Comparison of ENCODE assay signal across 17 cellular contexts in the genomic region with DNA sequence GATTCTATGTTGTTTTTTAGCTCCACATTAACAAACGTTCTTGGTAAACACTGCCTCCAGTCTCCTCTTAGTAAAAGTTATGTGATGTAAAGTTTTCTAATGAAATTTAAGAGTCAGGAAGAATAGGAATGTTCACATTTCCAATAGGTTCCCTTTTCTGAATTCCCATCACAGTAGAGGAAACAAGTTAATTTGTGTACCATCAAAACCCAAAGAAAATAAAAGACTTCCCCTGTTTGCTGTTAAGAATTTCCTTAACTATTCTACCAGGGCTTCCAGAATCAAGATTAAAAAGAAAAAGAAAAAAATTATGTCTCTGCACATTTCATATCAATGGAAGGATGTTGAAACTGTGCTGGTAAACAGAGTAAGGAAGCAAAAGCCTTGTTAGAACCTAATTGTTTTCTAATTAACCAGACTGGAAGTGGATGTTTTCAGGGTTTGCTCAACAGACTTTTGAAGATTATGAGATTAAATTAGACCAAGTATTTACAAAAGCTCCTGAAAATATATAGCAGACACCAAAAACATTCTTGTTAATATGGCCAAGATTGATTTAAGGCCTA. TPM values are rescaled to one million over a fixed set of nuclear protein-coding genes. Genes with fewer than 3 reads are reported as not detected.
DNase-seq lines count a peak whose midpoint lies in the region; ATAC-seq, FAIRE-seq and TF ChIP-seq lines count a peak whose summit lies in the region.
"Had no signal": no experiment of that assay in that cellular context is flagged by ENCODE, and none has a peak within 500 bp of the region (broad histone marks: within the 10 kb centered on the region; RNA-seq: fewer than 3 reads in every experiment).

No MANE protein-coding gene starts in this region.

- peak overlapping the region; percentile 86; the same call in 1 of the 2 replicates for H3K18ac ChIP-seq in IMR-90 (ENCODE audit: low read depth, low read length)

- no peak for TF ChIP-seq POLR2A in IMR-90 (IDR thresholded peaks at IDR 0.05; ENCODE audit: low read depth, low read length)

- in situ Hi-C loops in IMR-90 (cut with MboI; ENCODE audit: low sequenced_read_pairs): no loop called here

- H2BK20ac ChIP-seq in IMR-90 (ENCODE audit: low read depth, low read length): no peak overlapping the region

- CTCF ChIA-PET in IMR-90 (lab: Yijun Ruan, JAX): no interaction called here

- H2BK15ac ChIP-seq in IMR-90 (ENCODE audit: low read depth, low read length): no peak overlapping the region

- H3K4me1 ChIP-seq in IMR-90 (ENCODE audit: control insufficient read depth, insufficient read depth, low read length) (peaks cover 14% of the 10 kb centered on the region), smooth muscle cell (ENCODE audit: low read depth) (no peaks in the 10 kb centered on the region)

- no peaks in the 10 kb centered on the region for H3K79me1 ChIP-seq in IMR-90 (ENCODE audit: low read depth in 1 of 2, low read length in 2 of 2)

- no peaks in the 10 kb centered on the region for H3K79me2 ChIP-seq in smooth muscle cell (ENCODE audit: low read depth)

- H2BK120ac ChIP-seq in IMR-90 (ENCODE audit: low read depth, low read length): no peak overlapping the region

- H2AK9ac ChIP-seq in IMR-90 (replicated peaks; ENCODE audit: low read depth, low read length, poor library complexity): no peak overlapping the region

- no TSS peak for BruUV-seq in IMR-90 (replicated peaks; lab: Mats Ljungman, UMichigan)

- dilution Hi-C loops in IMR-90 (cut with HindIII; ENCODE audit: low sequenced_read_pairs, unreplicated experiment): no loop called here

- H3K36me3 ChIP-seq in IMR-90 (ENCODE audit: control insufficient read depth, insufficient read depth, low read length) (no peaks in the 10 kb centered on the region), smooth muscle cell (ENCODE audit: low read depth) (no peaks in the 10 kb centered on the region)
- H3K36me3 ChIP-seq: BE2C had no signal

- intact Hi-C loops in IMR-90 (cut with micrococcal nuclease) (no loop called here), left ventricle myocardium superior (cut with micrococcal nuclease) (no loop called here)

- peaks cover 5% of the 10 kb centered on the region for H3K9me1 ChIP-seq in IMR-90 (ENCODE audit: insufficient read depth, low read length)

- no CpG with 5 or more reads among the region's 1 CpG for WGBS in IMR-90 (ENCODE audit: extremely low coverage in 2 of 2, insufficient read length in 1 of 2), 2 experiments
- 86% methylated on average over 1 of the region's 1 CpG for WGBS in smooth muscle cell (ENCODE audit: low lambda C conversion rate)

- H2AFZ ChIP-seq in IMR-90 (replicated peaks; ENCODE audit: low read length, poor library complexity): no peak overlapping the region
- peak overlapping the region; percentile 69 for H2AFZ ChIP-seq in smooth muscle cell (ENCODE audit: low read depth)

- no peak for TF ChIP-seq CTCF in D721Med (IDR thresholded peaks at IDR 0.05; ENCODE audit: insufficient read depth, missing control alignments)
- no peak for TF ChIP-seq CTCF in IMR-90 (conservative IDR thresholded peaks at IDR 0.05; ENCODE audit: low read depth, low read length)
- no peak for TF ChIP-seq CTCF in smooth muscle cell (IDR thresholded peaks at IDR 0.05; ENCODE audit: borderline replicate concordance, insufficient read depth, poor library complexity, severe bottlenecking)

- no peak overlapping the region for H4K8ac ChIP-seq in IMR-90 (ENCODE audit: low read depth in 2 of 2, low read length in 2 of 2)

- no peak overlapping the region for H3K4ac ChIP-seq in IMR-90 (ENCODE audit: low read depth, low read length)

- no peak overlapping the region for H3K23ac ChIP-seq in IMR-90 (ENCODE audit: low read depth, low read length)

- no peak overlapping the region for H4K5ac ChIP-seq in IMR-90 (ENCODE audit: low read depth, low read length)

- no peak overlapping the region for H4K91ac ChIP-seq in IMR-90 (ENCODE audit: insufficient read depth, low read depth, low read length)

- H3K56ac ChIP-seq in IMR-90 (ENCODE audit: extremely low read depth, insufficient read depth, low read length): no peak overlapping the region

- H2BK5ac ChIP-seq in IMR-90 (ENCODE audit: low read depth, low read length, poor library complexity, severe bottlenecking): peak overlapping the region; percentile 51

- no peak overlapping the region for H3K14ac ChIP-seq in IMR-90 (replicated peaks; ENCODE audit: low read depth, low read length)

- DNase-seq in D721Med (ENCODE audit: insufficient read length, low spot score): no peak
- no peak for DNase-seq in IMR-90
- no peak for DNase-seq in left ventricle myocardium superior
- no peak for DNase-seq in smooth muscle cell (lab: John Stamatoyannopoulos, UW; ENCODE audit: unreplicated experiment)
- DNase-seq in GM19240 (ENCODE audit: insufficient read length, low spot score): no peak
- DNase-seq: BE2C; CD4-positive, alpha-beta memory T cell; DND-41; GDM1; GOT3; H9 had no signal

- H3K4me2 ChIP-seq in IMR-90 (ENCODE audit: low read depth, low read length): no peak overlapping the region
- H3K4me2 ChIP-seq in smooth muscle cell: no peak overlapping the region
- H3K4me2 ChIP-seq: A549 had no signal

- H4K20me1 ChIP-seq in IMR-90 (ENCODE audit: insufficient read depth, low read length): no peaks in the 10 kb centered on the region
- H4K20me1 ChIP-seq in smooth muscle cell (ENCODE audit: low read depth): no peaks in the 10 kb centered on the region

- H3K9ac ChIP-seq in IMR-90 (ENCODE audit: low read depth, low read length) (no peak overlapping the region), smooth muscle cell (ENCODE audit: low read depth) (no peak overlapping the region)

- H3K9me3 ChIP-seq in IMR-90 (ENCODE audit: control insufficient read depth, insufficient read depth, low read length) (no peaks in the 10 kb centered on the region), smooth muscle cell (replicated peaks; ENCODE audit: low read depth) (no peaks in the 10 kb centered on the region)
- H3K9me3 ChIP-seq: A549, BE2C had no signal

- FAIRE-seq in D721Med (lab: Jason Lieb, UNC): peak; percentile 48
- FAIRE-seq: A549, GM12892 had no signal

- H3K27ac ChIP-seq in IMR-90 (ENCODE audit: insufficient read depth, low read length) (no peak overlapping the region; the same call in 1 of the 2 replicates), smooth muscle cell (ENCODE audit: low read depth) (peak overlapping the region; percentile 26)
- H3K27ac ChIP-seq: A549, C4-2B, HL-60 had no signal

- POLR2A ChIA-PET in IMR-90 (lab: Charles Lee; ENCODE audit: unreplicated experiment): no interaction called here

- no peak for TF ChIP-seq RAD21 in IMR-90 (IDR thresholded peaks at IDR 0.05; ENCODE audit: low read length)

- no peak for ATAC-seq in IMR-90 (ENCODE audit: low read depth)
- peak; percentile 31 for ATAC-seq in left ventricle myocardium superior
- no peak for ATAC-seq in HG03280 (IDR thresholded peaks at IDR 0.05; ENCODE audit: unreplicated experiment)
- no peak for ATAC-seq in HG03342 (IDR thresholded peaks at IDR 0.05; ENCODE audit: unreplicated experiment)
- ATAC-seq: A549 had no signal

- no peak overlapping the region for H2AK5ac ChIP-seq in IMR-90 (ENCODE audit: low read depth, low read length)

- H3K27me3 ChIP-seq in IMR-90 (ENCODE audit: control insufficient read depth, insufficient read depth, low read length) (no peaks in the 10 kb centered on the region), smooth muscle cell (ENCODE audit: low read depth) (no peaks in the 10 kb centered on the region)
- H3K27me3 ChIP-seq: BE2C had no signal

- H3F3A ChIP-seq in smooth muscle cell (ENCODE audit: low read depth): no peaks in the 10 kb centered on the region

- H3K4me3 ChIP-seq in IMR-90 (ENCODE audit: insufficient read depth, low read depth, low read length) (no peak overlapping the region), smooth muscle cell (no peak overlapping the region)
- H3K4me3 ChIP-seq: A549 had no signal

TF ChIP-seq in IMR-90, 13 proteins besides CTCF, POLR2A, EP300 and RAD21 (continues in another document):
- TF ChIP-seq MAZ (IDR thresholded peaks at IDR 0.05; ENCODE audit: borderline replicate concordance, low read depth, low read length) (no peak), CHD1 (IDR thresholded peaks at IDR 0.05; ENCODE audit: low read depth, low read length) (no peak), SMC3 (IDR thresholded peaks at IDR 0.05; ENCODE audit: low read depth, low read length) (no peak), MAFK (IDR thresholded peaks at IDR 0.05; ENCODE audit: low read depth, low read length) (no peak), CEBPB (IDR thresholded peaks at IDR 0.05; ENCODE audit: low read depth, low read length) (no peak), RCOR1 (IDR thresholded peaks at IDR 0.05; ENCODE audit: insufficient replicate concordance, low read length) (no peak), BHLHE40 (IDR thresholded peaks at IDR 0.05; ENCODE audit: low read depth, low read length) (no peak), NFE2L2 (IDR thresholded peaks at IDR 0.05; ENCODE audit: low read depth, low read length) (no peak), FOS (IDR thresholded peaks at IDR 0.05; ENCODE audit: low read depth, low read length) (no peak), RFX5 (IDR thresholded peaks at IDR 0.05; ENCODE audit: low read depth, low read length) (no peak)
- TF ChIP-seq, protein P1, sequence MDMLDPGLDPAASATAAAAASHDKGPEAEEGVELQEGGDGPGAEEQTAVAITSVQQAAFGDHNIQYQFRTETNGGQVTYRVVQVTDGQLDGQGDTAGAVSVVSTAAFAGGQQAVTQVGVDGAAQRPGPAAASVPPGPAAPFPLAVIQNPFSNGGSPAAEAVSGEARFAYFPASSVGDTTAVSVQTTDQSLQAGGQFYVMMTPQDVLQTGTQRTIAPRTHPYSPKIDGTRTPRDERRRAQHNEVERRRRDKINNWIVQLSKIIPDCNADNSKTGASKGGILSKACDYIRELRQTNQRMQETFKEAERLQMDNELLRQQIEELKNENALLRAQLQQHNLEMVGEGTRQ (IDR thresholded peaks at IDR 0.05; ENCODE audit: low read depth, low read length): no peak
- TF ChIP-seq, protein P2, sequence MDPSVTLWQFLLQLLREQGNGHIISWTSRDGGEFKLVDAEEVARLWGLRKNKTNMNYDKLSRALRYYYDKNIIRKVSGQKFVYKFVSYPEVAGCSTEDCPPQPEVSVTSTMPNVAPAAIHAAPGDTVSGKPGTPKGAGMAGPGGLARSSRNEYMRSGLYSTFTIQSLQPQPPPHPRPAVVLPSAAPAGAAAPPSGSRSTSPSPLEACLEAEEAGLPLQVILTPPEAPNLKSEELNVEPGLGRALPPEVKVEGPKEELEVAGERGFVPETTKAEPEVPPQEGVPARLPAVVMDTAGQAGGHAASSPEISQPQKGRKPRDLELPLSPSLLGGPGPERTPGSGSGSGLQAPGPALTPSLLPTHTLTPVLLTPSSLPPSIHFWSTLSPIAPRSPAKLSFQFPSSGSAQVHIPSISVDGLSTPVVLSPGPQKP (IDR thresholded peaks at IDR 0.05; ENCODE audit: borderline replicate concordance, low read depth, low read length): no peak

RNA-seq across cellular contexts. Expression of a gene that starts 43.4 kb away (rescaled TPM):
- total RNA-seq in IMR-90 (2012; rRNA removed) (0.72 and 1.1 TPM in 2 replicates), left ventricle myocardium superior (115 TPM), smooth muscle cell (0.76 and 1.1 TPM in 2 replicates)
- polyA plus RNA-seq in IMR-90 (2012; rRNA removed) (0.34 and 0.51 TPM in 2 replicates), smooth muscle cell (1.2 TPM in 1 of 2 replicates, not detected in the other)
- polyA plus RNA-seq in IMR-90 (2012; cell fraction: cytosol; rRNA removed): 0.08 and 0.11 TPM in 2 replicates
- 0.14 and 1.2 TPM in 2 replicates for polyA plus RNA-seq in IMR-90 (2012; cell fraction: nucleus; rRNA removed; ENCODE audit: low replicate concordance)
- total RNA-seq: CD4-positive, alpha-beta memory T cell; H9 had no signal
- polyA plus RNA-seq: CD4-positive, alpha-beta memory T cell had no signal

Comparison
In these comparisons a context has a peak if more than half of its experiments do, and no peak if none do; other contexts are left out.
1. RNA of a gene that starts 43.4 kb away (total RNA-seq): 115 TPM in left ventricle myocardium superior (single experiment); 0.76 to 1.1 TPM in smooth muscle cell and 0.72 to 1.1 TPM in IMR-90; every median in the first group is over 10 times any median in the second.